In genomic region chr10:6678211-6678803, GRCh38 we compare ENCODE assay signal across 8 cellular contexts.
A peak's percentile ranks its signal among the peaks of the same experiment; 100 is the strongest.
DNase-seq lines count a peak whose midpoint lies in the region; ATAC-seq lines count a peak whose summit lies in the region.

No MANE protein-coding gene starts in this region.

- no peaks in the 10 kb centered on the region for H3K9me3 Mint-ChIP-seq in activated T-helper 2 cell treated with anti-CD3 and anti-CD28 coated beads, Interferon-gamma antibody, Interleukin-2, Interleukin-4, amounts not matched to agents 10 μg/mL and 5 μg/mL and 100 μg/mL, durations not matched to agents 14 hours and 24 hours and 36 hours

- intact Hi-C loops in activated T-helper 2 cell treated with anti-CD3 and anti-CD28 coated beads, Interferon-gamma antibody, Interleukin-2, Interleukin-4, amounts not matched to agents 10 μg/mL and 5 μg/mL and 100 μg/mL, durations not matched to agents 14 hours and 24 hours and 36 hours (cut with micrococcal nuclease): loop anchor here (1.0 kb wide), 1 partner anchor 261 kb away; no protein-coding TSS in a partner anchor

- peaks cover 21% of the 10 kb centered on the region for H3K4me1 Mint-ChIP-seq in activated T-helper 2 cell treated with anti-CD3 and anti-CD28 coated beads, Interferon-gamma antibody, Interleukin-2, Interleukin-4, amounts not matched to agents 10 μg/mL and 5 μg/mL and 100 μg/mL, durations not matched to agents 14 hours and 24 hours and 36 hours (ENCODE audit: low read depth)

- peaks cover 50% of the 10 kb centered on the region for H3K27me3 Mint-ChIP-seq in activated T-helper 2 cell treated with anti-CD3 and anti-CD28 coated beads, Interferon-gamma antibody, Interleukin-2, Interleukin-4, amounts not matched to agents 10 μg/mL and 5 μg/mL and 100 μg/mL, durations not matched to agents 14 hours and 24 hours and 36 hours (ENCODE audit: low read depth)

- H3K27ac Mint-ChIP-seq in activated T-helper 2 cell treated with anti-CD3 and anti-CD28 coated beads, Interferon-gamma antibody, Interleukin-2, Interleukin-4, amounts not matched to agents 10 μg/mL and 5 μg/mL and 100 μg/mL, durations not matched to agents 14 hours and 24 hours and 36 hours: no peak overlapping the region

- DNase-seq in DMS 273 (lab: John Stamatoyannopoulos, UW; ENCODE audit: unreplicated experiment): peak; percentile 45
- no peak for DNase-seq in DMS 273 treated with DMSO at 0.1 percent for 48 hours (lab: John Stamatoyannopoulos, UW)
- DNase-seq in RKO (ENCODE audit: low spot score): peak; percentile 76
- peak; percentile 45 for DNase-seq in activated T-helper 2 cell treated with anti-CD3 and anti-CD28 coated beads, Interferon-gamma antibody, Interleukin-2, Interleukin-4, amounts not matched to agents 10 μg/mL and 5 μg/mL and 100 μg/mL, durations not matched to agents 14 hours and 24 hours and 36 hours (ENCODE audit: low spot score)
- DNase-seq in glomerular visceral epithelial cell (ENCODE audit: extremely low spot score): peak; percentile 31
- peak; percentile 10 for DNase-seq in pulmonary artery endothelial cell (ENCODE audit: low read depth, low spot score)
- DNase-seq in DMS79 (lab: John Stamatoyannopoulos, UW): no peak

- no peak overlapping the region for H3K4me3 Mint-ChIP-seq in activated T-helper 2 cell treated with anti-CD3 and anti-CD28 coated beads, Interferon-gamma antibody, Interleukin-2, Interleukin-4, amounts not matched to agents 10 μg/mL and 5 μg/mL and 100 μg/mL, durations not matched to agents 14 hours and 24 hours and 36 hours (ENCODE audit: low read depth)

- H3K36me3 Mint-ChIP-seq in activated T-helper 2 cell treated with anti-CD3 and anti-CD28 coated beads, Interferon-gamma antibody, Interleukin-2, Interleukin-4, amounts not matched to agents 10 μg/mL and 5 μg/mL and 100 μg/mL, durations not matched to agents 14 hours and 24 hours and 36 hours (ENCODE audit: low read depth): no peaks in the 10 kb centered on the region

- ATAC-seq in GM21381 (IDR thresholded peaks at IDR 0.05; ENCODE audit: unreplicated experiment): no peak

Comparison
In these comparisons a context has a peak if more than half of its experiments do, and no peak if none do; other contexts are left out.
1. DNase-seq: peak in DMS 273 (single experiment), RKO (single experiment), activated T-helper 2 cell treated with anti-CD3 and anti-CD28 coated beads, Interferon-gamma antibody, Interleukin-2, Interleukin-4, amounts not matched to agents 10 μg/mL and 5 μg/mL and 100 μg/mL, durations not matched to agents 14 hours and 24 hours and 36 hours (single experiment), glomerular visceral epithelial cell (single experiment) and pulmonary artery endothelial cell (single experiment); none in DMS 273 treated with DMSO at 0.1 percent for 48 hours (single experiment) and DMS79 (single experiment).